ENCODE assay signal across 1 cellular context in genomic region chr6:125201961-125202729, GRCh38.
TF ChIP-seq lines count a peak whose summit lies in the region.

No MANE protein-coding gene starts in this region.

TF ChIP-seq in K562, 482 proteins besides CTCF, POLR2A, EP300 and RAD21 (continued from another document):
- no peak for TF ChIP-seq ZNF133 (CRISPR knock-in tag; IDR thresholded peaks at IDR 0.05)
